ENCODE assay signal across 8 cellular contexts in genomic region chr2:42906557-42907380, GRCh38.
A peak's percentile ranks its signal among the peaks of the same experiment; 100 is the strongest.
DNase-seq lines count a peak whose midpoint lies in the region; ATAC-seq, FAIRE-seq and TF ChIP-seq lines count a peak whose summit lies in the region.

No MANE protein-coding gene starts in this region.

- no peaks in the 10 kb centered on the region for H3K4me1 Mint-ChIP-seq in CD4-positive, alpha-beta memory T cell

- in situ Hi-C loops in K562 (cut with MboI), result loop anchor here (10.0 kb wide), 1 partner anchor 352 kb away; no protein-coding TSS in a partner anchor

- H3K27ac ChIP-seq in K562 (ENCODE audit: extremely low read depth, low read depth, low read length), result peak overlapping the region; percentile 33; the same call in 1 of the 3 replicates
- H3K27ac ChIP-seq in layer of hippocampus (ENCODE audit: low read depth, low read length), result peak overlapping the region; percentile 76
- H3K27ac ChIP-seq in temporal lobe (ENCODE audit: low read depth, low read length), result peak overlapping the region; percentile 71
- no peak overlapping the region for H3K27ac ChIP-seq in CD4-positive, alpha-beta memory T cell (ENCODE audit: low read depth, low read length)

- CTCF ChIA-PET in K562 (lab: Yijun Ruan, JAX; ENCODE audit: low intra/inter-chr PET ratio), result interaction anchor here (0.6 kb wide), 1 partner anchor 330 kb away, joined by 3 read pairs; no protein-coding TSS in a partner anchor
- CTCF ChIA-PET in CD4-positive, alpha-beta memory T cell (lab: Charles Lee; ENCODE audit: partially characterized antibody), result no interaction called here

- no peak overlapping the region for H3K27ac Mint-ChIP-seq in CD4-positive, alpha-beta memory T cell

- POLR2A ChIA-PET in K562 (lab: Yijun Ruan, JAX), result interaction anchor here (0.6 kb wide), 1 partner anchor 315 kb away, joined by 3 read pairs; no protein-coding TSS in a partner anchor
- POLR2A ChIA-PET in CD4-positive, alpha-beta memory T cell (lab: Charles Lee; ENCODE audit: partially characterized antibody), result no interaction called here

- peak; percentile 71 for FAIRE-seq in K562 (lab: Jason Lieb, UNC)

- 17% methylated on average over 15 of the region's 15 CpGs for WGBS in K562 (ENCODE audit: insufficient coverage, low coverage, missing lambda C conversion rate)

- no peaks in the 10 kb centered on the region for H3K36me3 Mint-ChIP-seq in CD4-positive, alpha-beta memory T cell

- H4K20me1 ChIP-seq in K562 (replicated peaks; ENCODE audit: control insufficient read depth, insufficient read depth, low read length), result no peaks in the 10 kb centered on the region

- no peaks in the 10 kb centered on the region for H3K9me3 Mint-ChIP-seq in CD4-positive, alpha-beta memory T cell

- no peak overlapping the region for H3K4me3 Mint-ChIP-seq in CD4-positive, alpha-beta memory T cell

- no peak overlapping the region for H3K4me3 ChIP-seq in K562
- no peak overlapping the region for H3K4me3 ChIP-seq in CD4-positive, alpha-beta memory T cell (ENCODE audit: low read length in 2 of 2)

- H3K9ac ChIP-seq in K562 (ENCODE audit: insufficient read depth in 1 of 2, low read depth in 2 of 2, low read length in 2 of 2), result peak overlapping the region; percentile 26 to 88; a peak in 3 of 4 replicates

- no TSS peak for BruUV-seq in K562 (replicated peaks; lab: Mats Ljungman, UMichigan)

- H3K36me3 ChIP-seq in K562 (ENCODE audit: control insufficient read depth, insufficient read depth, low read length), result no peaks in the 10 kb centered on the region
- H3K36me3 ChIP-seq in CD4-positive, alpha-beta memory T cell (ENCODE audit: insufficient read depth, low read length), result no peaks in the 10 kb centered on the region

- H3K4me2 ChIP-seq in K562 (ENCODE audit: insufficient read depth, low read length), result peak overlapping the region; percentile 12; the same call in 1 of the 2 replicates

- TF ChIP-seq POLR2A in K562 (conservative IDR thresholded peaks at IDR 0.05), result no peak

- H3K79me2 ChIP-seq in K562 (ENCODE audit: control insufficient read depth, insufficient read depth, low read length), result no peaks in the 10 kb centered on the region

- H3K27me3 Mint-ChIP-seq in CD4-positive, alpha-beta memory T cell, result peaks cover 3 to 14% of the 10 kb centered on the region in 2 donors

- peak; percentile 79 for ATAC-seq in K562

- H3K9me1 ChIP-seq in K562 (ENCODE audit: control insufficient read depth, insufficient read depth, low read length), result no peaks in the 10 kb centered on the region

- TF ChIP-seq RAD21 in K562 (CRISPR knock-in tag; conservative IDR thresholded peaks at IDR 0.05 in 1 of 2, IDR thresholded peaks at IDR 0.05 in 1 of 2), result no peak

- H3K27me3 ChIP-seq in K562 (ENCODE audit: control insufficient read depth in 2 of 2, insufficient read depth in 2 of 2, low read length in 2 of 2) (no peaks in the 10 kb centered on the region), layer of hippocampus (ENCODE audit: control insufficient read depth, insufficient read depth, low read length) (no peaks in the 10 kb centered on the region)
- H3K27me3 ChIP-seq in CD4-positive, alpha-beta memory T cell (ENCODE audit: insufficient read depth, low read length), result no peaks in the 10 kb centered on the region

- TF ChIP-seq EP300 in K562 (IDR thresholded peaks at IDR 0.05; ENCODE audit: low read length), result no peak

- H3K9me3 ChIP-seq in K562 (replicated peaks; ENCODE audit: control insufficient read depth, insufficient read depth, low read depth, low read length), result no peaks in the 10 kb centered on the region
- H3K9me3 ChIP-seq in CD4-positive, alpha-beta memory T cell (ENCODE audit: control insufficient read depth in 1 of 2, low read length in 2 of 2), result no peaks in the 10 kb centered on the region

- intact Hi-C loops in K562 (cut with micrococcal nuclease), result no loop called here
- intact Hi-C loops in CD4-positive, alpha-beta memory T cell (cut with micrococcal nuclease), result no loop called here

- peak overlapping the region; percentile 89 for H2AFZ ChIP-seq in K562 (ENCODE audit: low read depth, low read length)

- DNase-seq in NCI-H187 treated with DMSO at 0.1 percent for 48 hours (lab: John Stamatoyannopoulos, UW) (peak; percentile 36), NCI-H187 (lab: John Stamatoyannopoulos, UW) (no peak), K562 (ENCODE audit: extremely low read depth in 1 of 4, low spot score in 3 of 4) (peak; percentile 50 to 75 (median 70)), NCI-H526 treated with DMSO at 0.1 percent for 48 hours (lab: John Stamatoyannopoulos, UW) (no peak)
- DNase-seq in activated CD8-positive, alpha-beta memory T cell treated with anti-CD3 and anti-CD28 coated beads for 24 hours, result no peak
- DNase-seq in CD4-positive, alpha-beta memory T cell, result no peak

- TF ChIP-seq CTCF in K562 (IDR thresholded peaks at IDR 0.05 in 2 of 3, conservative IDR thresholded peaks at IDR 0.05 in 1 of 3; ENCODE audit: insufficient read depth in 2 of 3, low read depth in 1 of 3, low read length in 3 of 3), result no peak

- peaks cover 35 to 40% of the 10 kb centered on the region in 2 experiments for H3K4me1 ChIP-seq in K562 (replicated peaks in 1 of 2; ENCODE audit: control insufficient read depth in 2 of 2, insufficient read depth in 2 of 2, low read length in 2 of 2)
- no peaks in the 10 kb centered on the region for H3K4me1 ChIP-seq in CD4-positive, alpha-beta memory T cell (ENCODE audit: insufficient read depth, low read length)

TF ChIP-seq in K562, 482 proteins besides CTCF, POLR2A, EP300 and RAD21 (continues in another document):
- TF ChIP-seq, protein P1, sequence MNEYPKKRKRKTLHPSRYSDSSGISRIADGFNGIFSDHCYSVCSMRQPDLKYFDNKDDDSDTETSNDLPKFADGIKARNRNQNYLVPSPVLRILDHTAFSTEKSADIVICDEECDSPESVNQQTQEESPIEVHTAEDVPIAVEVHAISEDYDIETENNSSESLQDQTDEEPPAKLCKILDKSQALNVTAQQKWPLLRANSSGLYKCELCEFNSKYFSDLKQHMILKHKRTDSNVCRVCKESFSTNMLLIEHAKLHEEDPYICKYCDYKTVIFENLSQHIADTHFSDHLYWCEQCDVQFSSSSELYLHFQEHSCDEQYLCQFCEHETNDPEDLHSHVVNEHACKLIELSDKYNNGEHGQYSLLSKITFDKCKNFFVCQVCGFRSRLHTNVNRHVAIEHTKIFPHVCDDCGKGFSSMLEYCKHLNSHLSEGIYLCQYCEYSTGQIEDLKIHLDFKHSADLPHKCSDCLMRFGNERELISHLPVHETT (CRISPR knock-in tag; conservative IDR thresholded peaks at IDR 0.05 in 1 of 2, IDR thresholded peaks at IDR 0.05 in 1 of 2), result peak in 1 of 2 experiments; percentile 27; a peak in 1 of 4 replicates
- TF ChIP-seq LARP7 (IDR thresholded peaks at IDR 0.05), result no peak

Comparison
In these comparisons a context has a peak if more than half of its experiments do, and no peak if none do; other contexts are left out.
1. DNase-seq: peak in NCI-H187 treated with DMSO at 0.1 percent for 48 hours (single experiment) and K562 (4 of 4); none in NCI-H187 (0 of 2), activated CD8-positive, alpha-beta memory T cell treated with anti-CD3 and anti-CD28 coated beads for 24 hours (single experiment), CD4-positive, alpha-beta memory T cell (0 of 5) and NCI-H526 treated with DMSO at 0.1 percent for 48 hours (single experiment).